ENCODE assay signal across 1 cellular context in genomic region chrX:64265265-64265664, GRCh38.
TF ChIP-seq lines count a peak whose summit lies in the region.

No MANE protein-coding gene starts in this region.

TF ChIP-seq in SK-N-SH, 30 proteins besides CTCF, POLR2A, EP300 and RAD21 (continued from another document):
- TF ChIP-seq ZBTB33 (IDR thresholded peaks at IDR 0.05; ENCODE audit: borderline replicate concordance, low read depth) (no peak), CHD2 (IDR thresholded peaks at IDR 0.05; ENCODE audit: low read length, partially characterized antibody) (no peak)
